22 cellular contexts compared by ENCODE assay signal in the genomic region with DNA sequence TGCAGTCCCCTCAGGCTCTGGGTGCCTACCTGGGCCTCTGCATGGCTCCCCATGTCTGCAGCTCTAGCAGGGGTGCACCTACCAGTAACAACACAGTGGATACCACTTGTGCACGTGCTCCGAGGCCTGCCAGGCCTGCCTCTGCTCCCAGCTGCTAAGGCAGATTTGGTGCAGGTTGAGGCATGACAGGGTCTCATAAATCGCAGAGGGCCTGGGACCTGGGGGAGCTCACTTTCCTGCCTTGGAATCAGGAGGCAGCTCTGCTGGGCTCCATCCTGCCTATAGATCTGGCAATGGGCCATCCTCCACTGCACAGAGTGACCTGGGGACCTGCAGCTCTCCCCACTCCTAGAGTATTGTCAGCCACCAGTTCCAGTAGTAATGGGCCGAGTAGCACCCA.
A peak's percentile ranks its signal among the peaks of the same experiment; 100 is the strongest.
DNase-seq lines count a peak whose midpoint lies in the region; ATAC-seq and TF ChIP-seq lines count a peak whose summit lies in the region.
"Had no signal": no experiment of that assay in that cellular context is flagged by ENCODE, and none has a peak within 500 bp of the region (broad histone marks: within the 10 kb centered on the region; RNA-seq: fewer than 3 reads in every experiment).

No MANE protein-coding gene starts in this region.

- H4K20me1 ChIP-seq in IMR-90 (ENCODE audit: insufficient read depth, low read length), result no peaks in the 10 kb centered on the region
- H4K20me1 ChIP-seq: BLaER1 treated with 17β-estradiol and CSF1 and Interleukin-3, amounts not matched to agents 10 nM and 100 nM had no signal

- no peak overlapping the region for H2AK9ac ChIP-seq in IMR-90 (replicated peaks; ENCODE audit: low read depth, low read length, poor library complexity)

- no peaks in the 10 kb centered on the region for H3K9me3 Mint-ChIP-seq in endodermal cell
- H3K9me3 Mint-ChIP-seq in activated CD8-positive, alpha-beta T cell treated with anti-CD3 and anti-CD28 coated beads, Interleukin-2, amount 10 ng/mL, durations not matched to agents 7 days and 5 days (ENCODE audit: insufficient read depth), result no peaks in the 10 kb centered on the region
- H3K9me3 Mint-ChIP-seq: CD14-positive monocyte; CD4-positive, alpha-beta T cell; H9; HFFc6 had no signal

- no peaks in the 10 kb centered on the region for H3K79me1 ChIP-seq in IMR-90 (ENCODE audit: low read depth in 1 of 2, low read length in 2 of 2)

- no peak overlapping the region for H3K14ac ChIP-seq in IMR-90 (replicated peaks; ENCODE audit: low read depth, low read length)

- no peak for TF ChIP-seq CTCF in right atrium auricular region (IDR thresholded peaks at IDR 0.05)
- TF ChIP-seq CTCF in IMR-90 (conservative IDR thresholded peaks at IDR 0.05; ENCODE audit: low read depth, low read length), result no peak
- TF ChIP-seq CTCF in endodermal cell (conservative IDR thresholded peaks at IDR 0.05), result no peak

- H3K27ac ChIP-seq in right atrium auricular region, result no peak overlapping the region
- no peak overlapping the region for H3K27ac ChIP-seq in IMR-90 (ENCODE audit: insufficient read depth, low read length)
- no peak overlapping the region for H3K27ac ChIP-seq in endodermal cell (ENCODE audit: low read depth, low read length)
- H3K27ac ChIP-seq: A549; BLaER1 treated with 17β-estradiol and CSF1 and Interleukin-3, amounts not matched to agents 10 nM and 100 nM had no signal

- no TSS peak for BruUV-seq in IMR-90 (replicated peaks; lab: Mats Ljungman, UMichigan)

- WGBS in IMR-90 (ENCODE audit: extremely low coverage in 2 of 2, insufficient read length in 1 of 2), 2 experiments, result no CpG with 5 or more reads among the region's 4 CpGs
- 90 to 92% methylated on average over 4 of the region's 4 CpGs for WGBS in endodermal cell (ENCODE audit: insufficient coverage in 1 of 2, insufficient read length in 1 of 2), 2 experiments

- H3K4me2 ChIP-seq in IMR-90 (ENCODE audit: low read depth, low read length), result no peak overlapping the region
- H3K4me2 ChIP-seq: A549; BLaER1 treated with 17β-estradiol and CSF1 and Interleukin-3, amounts not matched to agents 10 nM and 100 nM had no signal

- H3K27me3 Mint-ChIP-seq in endodermal cell (ENCODE audit: insufficient read depth), result no peaks in the 10 kb centered on the region
- H3K27me3 Mint-ChIP-seq in activated CD8-positive, alpha-beta T cell treated with anti-CD3 and anti-CD28 coated beads, Interleukin-2, amount 10 ng/mL, durations not matched to agents 7 days and 5 days (ENCODE audit: low read depth), result no peaks in the 10 kb centered on the region
- H3K27me3 Mint-ChIP-seq: CD4-positive, alpha-beta T cell had no signal

- no peak overlapping the region for H2BK5ac ChIP-seq in IMR-90 (ENCODE audit: low read depth, low read length, poor library complexity, severe bottlenecking)

- H3K4me3 ChIP-seq in right atrium auricular region, result no peak overlapping the region
- H3K4me3 ChIP-seq in IMR-90 (ENCODE audit: insufficient read depth, low read depth, low read length), result no peak overlapping the region
- H3K4me3 ChIP-seq in endodermal cell (ENCODE audit: low read length), result no peak overlapping the region
- H3K4me3 ChIP-seq: A549; BLaER1 treated with 17β-estradiol and CSF1 and Interleukin-3, amounts not matched to agents 10 nM and 100 nM had no signal

- intact Hi-C loops in left cardiac atrium (cut with DNase I), result no loop called here
- intact Hi-C loops in IMR-90 (cut with micrococcal nuclease), result no loop called here

- no peak overlapping the region for H2BK120ac ChIP-seq in IMR-90 (ENCODE audit: low read depth, low read length)

- no peak for TF ChIP-seq POLR2A in IMR-90 (IDR thresholded peaks at IDR 0.05; ENCODE audit: low read depth, low read length)

- H3K27me3 ChIP-seq in right atrium auricular region, result no peaks in the 10 kb centered on the region
- H3K27me3 ChIP-seq in IMR-90 (ENCODE audit: control insufficient read depth, insufficient read depth, low read length), result no peaks in the 10 kb centered on the region
- H3K27me3 ChIP-seq in endodermal cell (ENCODE audit: control insufficient read depth, insufficient read depth, low read length, poor library complexity, severe bottlenecking), result no peaks in the 10 kb centered on the region
- H3K27me3 ChIP-seq: BE2C; BLaER1 treated with 17β-estradiol and CSF1 and Interleukin-3, amounts not matched to agents 10 nM and 100 nM had no signal

- peak overlapping the region; percentile 43 for H2AFZ ChIP-seq in IMR-90 (replicated peaks; ENCODE audit: low read length, poor library complexity)

- H3K36me3 ChIP-seq in right atrium auricular region (no peaks in the 10 kb centered on the region), IMR-90 (ENCODE audit: control insufficient read depth, insufficient read depth, low read length) (no peaks in the 10 kb centered on the region), endodermal cell (ENCODE audit: control insufficient read depth, insufficient read depth, low read length) (no peaks in the 10 kb centered on the region)
- H3K36me3 ChIP-seq: BE2C; BLaER1 treated with 17β-estradiol and CSF1 and Interleukin-3, amounts not matched to agents 10 nM and 100 nM had no signal

- no peak overlapping the region for H4K5ac ChIP-seq in IMR-90 (ENCODE audit: low read depth, low read length)

- H3K4me3 Mint-ChIP-seq in endodermal cell, result no peak overlapping the region
- no peak overlapping the region for H3K4me3 Mint-ChIP-seq in activated CD8-positive, alpha-beta T cell treated with anti-CD3 and anti-CD28 coated beads, Interleukin-2, amount 10 ng/mL, durations not matched to agents 7 days and 5 days
- H3K4me3 Mint-ChIP-seq: CD14-positive monocyte; CD4-positive, alpha-beta T cell; CD8-positive, alpha-beta memory T cell; H9; HFFc6 had no signal

- H3K4ac ChIP-seq in IMR-90 (ENCODE audit: low read depth, low read length), result no peak overlapping the region

- no peaks in the 10 kb centered on the region for H3K9me1 ChIP-seq in IMR-90 (ENCODE audit: insufficient read depth, low read length)

- H2BK20ac ChIP-seq in IMR-90 (ENCODE audit: low read depth, low read length), result no peak overlapping the region

- H3K9ac ChIP-seq in IMR-90 (ENCODE audit: low read depth, low read length) (no peak overlapping the region), endodermal cell (ENCODE audit: extremely low read depth, low read length, poor library complexity, severe bottlenecking) (no peak overlapping the region)
- H3K9ac ChIP-seq: BLaER1 treated with 17β-estradiol and CSF1 and Interleukin-3, amounts not matched to agents 10 nM and 100 nM had no signal

- no peak overlapping the region for H2AK5ac ChIP-seq in IMR-90 (ENCODE audit: low read depth, low read length)

- peaks cover 8% of the 10 kb centered on the region for H3K4me1 Mint-ChIP-seq in endodermal cell
- H3K4me1 Mint-ChIP-seq in activated CD8-positive, alpha-beta T cell treated with anti-CD3 and anti-CD28 coated beads, Interleukin-2, amount 10 ng/mL, durations not matched to agents 7 days and 5 days (ENCODE audit: low read depth), result no peaks in the 10 kb centered on the region
- H3K4me1 Mint-ChIP-seq: CD14-positive monocyte; CD8-positive, alpha-beta memory T cell had no signal

- H3K27ac Mint-ChIP-seq in endodermal cell, result no peak overlapping the region
- H3K27ac Mint-ChIP-seq in activated CD8-positive, alpha-beta T cell treated with anti-CD3 and anti-CD28 coated beads, Interleukin-2, amount 10 ng/mL, durations not matched to agents 7 days and 5 days, result no peak overlapping the region
- H3K27ac Mint-ChIP-seq: CD14-positive monocyte; CD4-positive, alpha-beta T cell; H9; HFFc6 had no signal

- ATAC-seq in left cardiac atrium (no peak), IMR-90 (ENCODE audit: low read depth) (no peak)
- ATAC-seq in activated CD8-positive, alpha-beta T cell treated with anti-CD3 and anti-CD28 coated beads, Interleukin-2, amount 10 ng/mL, durations not matched to agents 7 days and 5 days, result no peak
- ATAC-seq: A549, HCT116 had no signal

- H2BK15ac ChIP-seq in IMR-90 (ENCODE audit: low read depth, low read length), result no peak overlapping the region

- no peak overlapping the region for H3K23ac ChIP-seq in IMR-90 (ENCODE audit: low read depth, low read length)

- POLR2A ChIA-PET in IMR-90 (lab: Charles Lee; ENCODE audit: unreplicated experiment), result no interaction called here
- POLR2A ChIA-PET in activated CD8-positive, alpha-beta T cell treated with anti-CD3 and anti-CD28 coated beads, Interleukin-2, amount 10 ng/mL, durations not matched to agents 7 days and 5 days (lab: Charles Lee), result no interaction called here

- TF ChIP-seq RAD21 in IMR-90 (IDR thresholded peaks at IDR 0.05; ENCODE audit: low read length), result no peak

- H3K36me3 Mint-ChIP-seq in endodermal cell (ENCODE audit: low read depth), result no peaks in the 10 kb centered on the region
- no peaks in the 10 kb centered on the region for H3K36me3 Mint-ChIP-seq in activated CD8-positive, alpha-beta T cell treated with anti-CD3 and anti-CD28 coated beads, Interleukin-2, amount 10 ng/mL, durations not matched to agents 7 days and 5 days (ENCODE audit: low read depth)
- H3K36me3 Mint-ChIP-seq: CD14-positive monocyte; CD8-positive, alpha-beta memory T cell had no signal

- H3K9me3 ChIP-seq in right atrium auricular region (no peaks in the 10 kb centered on the region), IMR-90 (ENCODE audit: control insufficient read depth, insufficient read depth, low read length) (no peaks in the 10 kb centered on the region), endodermal cell (ENCODE audit: control insufficient read depth, low read length) (no peaks in the 10 kb centered on the region)
- H3K9me3 ChIP-seq: A549; BE2C; BLaER1 treated with 17β-estradiol and CSF1 and Interleukin-3, amounts not matched to agents 10 nM and 100 nM had no signal

- peaks cover 0 to 4% of the 10 kb centered on the region in 2 donors for H3K4me1 ChIP-seq in right atrium auricular region
- H3K4me1 ChIP-seq in IMR-90 (ENCODE audit: control insufficient read depth, insufficient read depth, low read length), result no peaks in the 10 kb centered on the region
- peaks cover 10% of the 10 kb centered on the region for H3K4me1 ChIP-seq in endodermal cell (ENCODE audit: control insufficient read depth, insufficient read depth, low read length)
- H3K4me1 ChIP-seq: A549; BE2C; BLaER1 treated with 17β-estradiol and CSF1 and Interleukin-3, amounts not matched to agents 10 nM and 100 nM had no signal

- H3K56ac ChIP-seq in IMR-90 (ENCODE audit: extremely low read depth, insufficient read depth, low read length), result no peak overlapping the region

- DNase-seq in right atrium auricular region (ENCODE audit: low spot score) (peak; percentile 50), left cardiac atrium (no peak), IMR-90 (no peak), endodermal cell (peak; percentile 24), left kidney (ENCODE audit: low read depth, low spot score) (peak; percentile 18), NCI-H1694 treated with DMSO at 0.1 percent for 48 hours (lab: John Stamatoyannopoulos, UW) (no peak)
- DNase-seq in activated CD8-positive, alpha-beta T cell treated with anti-CD3 and anti-CD28 coated beads, Interleukin-2, amount 10 ng/mL, durations not matched to agents 7 days and 5 days, result no peak
- DNase-seq in stimulated activated CD4-positive, alpha-beta T cell treated with anti-CD3 and anti-CD28 coated beads, Interleukin-2, amount 100 ng/mL, for 48 hours, result no peak
- DNase-seq: 8988T; ACHN; AML-193; BE2C; CD4-positive, alpha-beta T cell; CD8-positive, alpha-beta memory T cell; DMS153; DND-41; H9; HFFc6 had no signal

- in situ Hi-C loops in IMR-90 (cut with MboI; ENCODE audit: low sequenced_read_pairs), result no loop called here

- no peak overlapping the region for H4K91ac ChIP-seq in IMR-90 (ENCODE audit: insufficient read depth, low read depth, low read length)

- no peak overlapping the region for H3K18ac ChIP-seq in IMR-90 (ENCODE audit: low read depth, low read length)

- H4K8ac ChIP-seq in IMR-90 (ENCODE audit: low read depth in 2 of 2, low read length in 2 of 2), result no peak overlapping the region

- CTCF ChIA-PET in IMR-90 (lab: Yijun Ruan, JAX), result no interaction called here
- CTCF ChIA-PET in activated CD8-positive, alpha-beta T cell treated with anti-CD3 and anti-CD28 coated beads, Interleukin-2, amount 10 ng/mL, durations not matched to agents 7 days and 5 days (lab: Charles Lee), result no interaction called here

- dilution Hi-C loops in IMR-90 (cut with HindIII; ENCODE audit: low sequenced_read_pairs, unreplicated experiment), result no loop called here

Comparison
In these comparisons a context has a peak if more than half of its experiments do, and no peak if none do; other contexts are left out.
1. DNase-seq: peak in right atrium auricular region (single experiment), endodermal cell (single experiment) and left kidney (single experiment); none in left cardiac atrium (single experiment), IMR-90 (single experiment), NCI-H1694 treated with DMSO at 0.1 percent for 48 hours (single experiment), activated CD8-positive, alpha-beta T cell treated with anti-CD3 and anti-CD28 coated beads, Interleukin-2, amount 10 ng/mL, durations not matched to agents 7 days and 5 days (single experiment) and stimulated activated CD4-positive, alpha-beta T cell treated with anti-CD3 and anti-CD28 coated beads, Interleukin-2, amount 100 ng/mL, for 48 hours (0 of 2).